Comparison of ENCODE assay signal across 1 cellular context in genomic region chr20:1187605-1188171, GRCh38.
TF ChIP-seq lines count a peak whose summit lies in the region.

No MANE protein-coding gene starts in this region.

TF ChIP-seq in K562, 482 proteins besides CTCF, POLR2A, EP300 and RAD21 (continued from another document and continues in another):
- TF ChIP-seq CHD7 (IDR thresholded peaks at IDR 0.05; ENCODE audit: low read depth, low read length) (no peak), HES1 (IDR thresholded peaks at IDR 0.05; ENCODE audit: low read depth) (no peak), MYBL2 (IDR thresholded peaks at IDR 0.05; ENCODE audit: low read depth) (no peak), MYBL2 (CRISPR knock-in tag; IDR thresholded peaks at IDR 0.05; ENCODE audit: borderline replicate concordance) (no peak), ETV6 (IDR thresholded peaks at IDR 0.05; ENCODE audit: borderline replicate concordance in 1 of 2, low read depth in 2 of 2, low read length in 1 of 2) (peak in 1 of 2 experiments; percentile 88; a peak in 2 of 4 replicates), ETV6 (CRISPR knock-in tag; IDR thresholded peaks at IDR 0.05; ENCODE audit: borderline replicate concordance) (no peak), RBFOX2 (IDR thresholded peaks at IDR 0.05; ENCODE audit: low read depth, low read length) (no peak), SETDB1 (IDR thresholded peaks at IDR 0.05; ENCODE audit: low read length) (no peak), UBTF (IDR thresholded peaks at IDR 0.05; ENCODE audit: borderline replicate concordance in 1 of 2, low read depth in 2 of 2, low read length in 2 of 2) (no peak), ZNF511 (CRISPR knock-in tag; IDR thresholded peaks at IDR 0.05) (no peak), ZBTB9 (CRISPR knock-in tag; IDR thresholded peaks at IDR 0.05) (no peak), BHLHE40 (IDR thresholded peaks at IDR 0.05; ENCODE audit: low read length) (no peak), ZNF274 (IDR thresholded peaks at IDR 0.05; ENCODE audit: borderline replicate concordance, low read depth, low read length) (no peak), HNRNPLL (IDR thresholded peaks at IDR 0.05; ENCODE audit: low read depth, low read length, poor library complexity, severe bottlenecking) (no peak), MLLT1 (IDR thresholded peaks at IDR 0.05) (peak; percentile 58 to 78; a peak in 2 of 4 replicates), ETS2 (tag; IDR thresholded peaks at IDR 0.05; ENCODE audit: borderline replicate concordance, poor library complexity, severe bottlenecking) (no peak), ZNF644 (tag; IDR thresholded peaks at IDR 0.05; ENCODE audit: low read depth) (no peak), ZKSCAN8 (CRISPR knock-in tag; IDR thresholded peaks at IDR 0.05) (no peak; the same call in 1 of the 2 replicates), NFE2 (IDR thresholded peaks at IDR 0.05; ENCODE audit: low read depth) (no peak), POLR3A (IDR thresholded peaks at IDR 0.05; ENCODE audit: borderline replicate concordance, extremely low read depth, insufficient read depth, insufficient read length) (no peak), MECOM (CRISPR knock-in tag; IDR thresholded peaks at IDR 0.05) (no peak), DEAF1 (CRISPR knock-in tag; IDR thresholded peaks at IDR 0.05) (no peak), DLX4 (CRISPR knock-in tag; IDR thresholded peaks at IDR 0.05) (no peak), MNT (conservative IDR thresholded peaks at IDR 0.05) (peak; percentile 15 to 59; a peak in 2 of 4 replicates), ZNF584 (CRISPR knock-in tag; IDR thresholded peaks at IDR 0.05; ENCODE audit: low read depth) (peak; percentile 44; the same call in 1 of the 2 replicates), ARHGAP35 (IDR thresholded peaks at IDR 0.05; ENCODE audit: partially characterized antibody) (no peak), MTA1 (IDR thresholded peaks at IDR 0.05; ENCODE audit: borderline replicate concordance) (peak; percentile 83; the same call in 1 of the 2 replicates)
